ENCODE assay signal across 35 cellular contexts in the genomic region with DNA sequence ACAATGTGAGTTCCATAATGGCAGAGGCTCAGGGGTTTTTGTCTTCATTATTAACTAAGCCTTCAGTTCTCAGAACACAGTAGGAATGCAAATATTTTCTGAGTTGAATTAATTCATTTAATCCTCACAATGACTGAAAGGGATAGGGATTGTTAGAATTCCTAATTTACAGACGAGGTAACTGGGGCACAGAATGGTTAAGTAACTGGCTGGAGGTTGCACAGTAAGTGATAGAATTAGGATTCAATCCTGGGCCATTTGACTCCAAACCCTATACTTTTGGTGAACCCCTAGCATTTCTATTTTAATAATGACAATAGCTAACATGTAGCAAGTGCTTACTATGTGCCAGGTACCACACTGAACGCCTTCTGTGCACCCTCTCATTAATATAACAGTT.
"Had no signal": no experiment of that assay in that cellular context is flagged by ENCODE, and none has a peak within 500 bp of the region (broad histone marks: within the 10 kb centered on the region; RNA-seq: fewer than 3 reads in every experiment).

No MANE protein-coding gene starts in this region.

- H3K4me3 ChIP-seq: ascending aorta, cardiac muscle cell had no signal

- H3K36me3 ChIP-seq: ascending aorta, cardiac muscle cell had no signal

- H3K27me3 ChIP-seq: ascending aorta, cardiac muscle cell had no signal

- FAIRE-seq: bronchial epithelial cell, TTC549 had no signal

- H3K27ac ChIP-seq: ascending aorta, cardiac muscle cell, VCaP had no signal

- H3K9me3 Mint-ChIP-seq: activated CD4-positive, alpha-beta memory T cell treated with anti-CD3 and anti-CD28 coated beads, Interleukin-2, amount 10 ng/mL, durations not matched to agents 7 days and 5 days; activated CD4-positive, alpha-beta T cell treated with anti-CD3 and anti-CD28 coated beads, Interleukin-2, amount 10 ng/mL, durations not matched to agents 7 days and 5 days; activated naive CD4-positive, alpha-beta T cell treated with anti-CD3 and anti-CD28 coated beads, Interleukin-2, amount 10 ng/mL, durations not matched to agents 7 days and 5 days; activated naive CD4-positive, alpha-beta T cell treated with anti-CD3 and anti-CD28 coated beads, Interleukin-2, amount 50 U/mL, for 24 hours; activated naive CD8-positive, alpha-beta T cell treated with anti-CD3 and anti-CD28 coated beads, Interleukin-2, amount 10 ng/mL, durations not matched to agents 7 days and 5 days; activated naive CD8-positive, alpha-beta T cell treated with anti-CD3 and anti-CD28 coated beads, Interleukin-2, amount 50 U/mL, for 24 hours; activated T-cell treated with anti-CD3 and anti-CD28 coated beads, Interleukin-2, amount 50 U/mL, for 24 hours; activated T-helper 2 cell treated with anti-CD3 and anti-CD28 coated beads, Interferon-gamma antibody, Interleukin-2, Interleukin-4, amounts not matched to agents 10 μg/mL and 5 μg/mL and 100 μg/mL, durations not matched to agents 14 hours and 24 hours and 36 hours; brain; central memory CD8-positive, alpha-beta T cell had no signal

- H3K27me3 Mint-ChIP-seq: activated CD8-positive, alpha-beta memory T cell treated with anti-CD3 and anti-CD28 coated beads, Interleukin-2, amount 10 ng/mL, durations not matched to agents 7 days and 5 days; activated naive CD4-positive, alpha-beta T cell treated with anti-CD3 and anti-CD28 coated beads, Interleukin-2, amount 50 U/mL, for 24 hours; activated naive CD8-positive, alpha-beta T cell; activated T-cell treated with anti-CD3 and anti-CD28 coated beads, Interleukin-2, amount 50 U/mL, for 24 hours; brain; central memory CD8-positive, alpha-beta T cell; T-helper 17 cell had no signal

- ATAC-seq: activated CD4-positive, alpha-beta T cell treated with anti-CD3 and anti-CD28 coated beads for 36 hours; activated CD4-positive, CD25-positive, alpha-beta regulatory T cell treated with anti-CD3 and anti-CD28 coated beads, Interleukin-2, amount 50 U/mL, for 24 hours; activated CD8-positive, alpha-beta memory T cell treated with anti-CD3 and anti-CD28 coated beads, Interleukin-2, amount 10 ng/mL, durations not matched to agents 7 days and 5 days; activated CD8-positive, alpha-beta T cell treated with anti-CD3 and anti-CD28 coated beads, Interleukin-2, amount 10 ng/mL, durations not matched to agents 7 days and 5 days; activated naive CD8-positive, alpha-beta T cell treated with anti-CD3 and anti-CD28 coated beads, Interleukin-2, amount 50 U/mL, for 24 hours; T-helper 17 cell had no signal

- H3K4me3 Mint-ChIP-seq: activated CD4-positive, alpha-beta memory T cell treated with anti-CD3 and anti-CD28 coated beads, Interleukin-2, amount 10 ng/mL, durations not matched to agents 7 days and 5 days; activated CD4-positive, alpha-beta T cell treated with anti-CD3 and anti-CD28 coated beads for 36 hours; activated CD4-positive, alpha-beta T cell treated with anti-CD3 and anti-CD28 coated beads, Interleukin-2, amount 10 ng/mL, durations not matched to agents 7 days and 5 days; activated CD8-positive, alpha-beta memory T cell treated with anti-CD3 and anti-CD28 coated beads, Interleukin-2, amount 10 ng/mL, durations not matched to agents 7 days and 5 days; activated CD8-positive, alpha-beta T cell treated with anti-CD3 and anti-CD28 coated beads, Interleukin-2, amount 10 ng/mL, durations not matched to agents 7 days and 5 days; activated naive CD4-positive, alpha-beta T cell treated with anti-CD3 and anti-CD28 coated beads, Interleukin-2, amount 10 ng/mL, durations not matched to agents 7 days and 5 days; activated naive CD4-positive, alpha-beta T cell treated with anti-CD3 and anti-CD28 coated beads, Interleukin-2, amount 50 U/mL, for 24 hours; activated naive CD8-positive, alpha-beta T cell; activated naive CD8-positive, alpha-beta T cell treated with anti-CD3 and anti-CD28 coated beads, Interleukin-2, amount 10 ng/mL, durations not matched to agents 7 days and 5 days; activated naive CD8-positive, alpha-beta T cell treated with anti-CD3 and anti-CD28 coated beads, Interleukin-2, amount 50 U/mL, for 24 hours; activated T-cell treated with anti-CD3 and anti-CD28 coated beads, Interleukin-2, amount 50 U/mL, for 24 hours; central memory CD8-positive, alpha-beta T cell; T-helper 17 cell had no signal

- H3K4me1 Mint-ChIP-seq: activated naive CD4-positive, alpha-beta T cell treated with anti-CD3 and anti-CD28 coated beads, Interleukin-2, amount 10 ng/mL, durations not matched to agents 7 days and 5 days; activated naive CD4-positive, alpha-beta T cell treated with anti-CD3 and anti-CD28 coated beads, Interleukin-2, amount 50 U/mL, for 24 hours; central memory CD8-positive, alpha-beta T cell; T-helper 17 cell had no signal

- H3K4me1 ChIP-seq: ascending aorta had no signal

- H3K27ac Mint-ChIP-seq: activated CD4-positive, alpha-beta memory T cell treated with anti-CD3 and anti-CD28 coated beads, Interleukin-2, amount 10 ng/mL, durations not matched to agents 7 days and 5 days; activated CD4-positive, alpha-beta T cell treated with anti-CD3 and anti-CD28 coated beads for 36 hours; activated CD4-positive, alpha-beta T cell treated with anti-CD3 and anti-CD28 coated beads, Interleukin-2, amount 10 ng/mL, durations not matched to agents 7 days and 5 days; activated CD8-positive, alpha-beta memory T cell treated with anti-CD3 and anti-CD28 coated beads, Interleukin-2, amount 10 ng/mL, durations not matched to agents 7 days and 5 days; activated CD8-positive, alpha-beta T cell treated with anti-CD3 and anti-CD28 coated beads, Interleukin-2, amount 10 ng/mL, durations not matched to agents 7 days and 5 days; activated naive CD4-positive, alpha-beta T cell treated with anti-CD3 and anti-CD28 coated beads, Interleukin-2, amount 10 ng/mL, durations not matched to agents 7 days and 5 days; activated naive CD4-positive, alpha-beta T cell treated with anti-CD3 and anti-CD28 coated beads, Interleukin-2, amount 50 U/mL, for 24 hours; activated naive CD8-positive, alpha-beta T cell; activated naive CD8-positive, alpha-beta T cell treated with anti-CD3 and anti-CD28 coated beads, Interleukin-2, amount 10 ng/mL, durations not matched to agents 7 days and 5 days; activated naive CD8-positive, alpha-beta T cell treated with anti-CD3 and anti-CD28 coated beads, Interleukin-2, amount 50 U/mL, for 24 hours; activated T-cell treated with anti-CD3 and anti-CD28 coated beads, Interleukin-2, amount 50 U/mL, for 24 hours; activated T-helper 2 cell treated with anti-CD3 and anti-CD28 coated beads, Interferon-gamma antibody, Interleukin-2, Interleukin-4, amounts not matched to agents 10 μg/mL and 5 μg/mL and 100 μg/mL, durations not matched to agents 14 hours and 24 hours and 36 hours had no signal

- DNase-seq: activated CD4-positive, alpha-beta memory T cell treated with anti-CD3 and anti-CD28 coated beads, Interleukin-2, amount 10 ng/mL, durations not matched to agents 7 days and 5 days; activated CD4-positive, alpha-beta T cell treated with anti-CD3 and anti-CD28 coated beads for 1 hour; activated CD4-positive, alpha-beta T cell treated with anti-CD3 and anti-CD28 coated beads for 36 hours; activated CD4-positive, alpha-beta T cell treated with anti-CD3 and anti-CD28 coated beads for 48 hours; activated CD4-positive, alpha-beta T cell treated with anti-CD3 and anti-CD28 coated beads, Interleukin-2, amount 10 ng/mL, durations not matched to agents 7 days and 5 days; activated CD4-positive, alpha-beta T cell treated with anti-CD3 and anti-CD28 coated beads, Interleukin-2, amount 50 U/mL, for 48 hours; activated CD4-positive, CD25-positive, alpha-beta regulatory T cell; activated CD8-positive, alpha-beta memory T cell treated with anti-CD3 and anti-CD28 coated beads for 24 hours; activated CD8-positive, alpha-beta memory T cell treated with anti-CD3 and anti-CD28 coated beads, Interleukin-2, amount 10 ng/mL, durations not matched to agents 7 days and 5 days; activated CD8-positive, alpha-beta memory T cell treated with anti-CD3 and anti-CD28 coated beads, Interleukin-2, amount 50 U/mL, for 48 hours; activated CD8-positive, alpha-beta T cell treated with anti-CD3 and anti-CD28 coated beads, Interleukin-2, amount 10 ng/mL, durations not matched to agents 7 days and 5 days; activated effector memory CD4-positive, alpha-beta T cell treated with Interleukin-2 at 50 U/mL for 16 hours; activated gamma-delta T cell; activated naive CD4-positive, alpha-beta T cell treated with anti-CD3 and anti-CD28 coated beads, Interleukin-2, amount 10 ng/mL, durations not matched to agents 7 days and 5 days; activated naive CD4-positive, alpha-beta T cell treated with Interleukin-2 at 50 U/mL for 16 hours; activated naive CD8-positive, alpha-beta T cell treated with anti-CD3 and anti-CD28 coated beads, Interleukin-2, amount 10 ng/mL, durations not matched to agents 7 days and 5 days; activated naive CD8-positive, alpha-beta T cell treated with anti-CD3 and anti-CD28 coated beads, Interleukin-2, amount 50 U/mL, for 24 hours; activated T-cell treated with anti-CD3 and anti-CD28 coated beads, Interleukin-2, amount 50 U/mL, for 24 hours; activated T-cell treated with anti-CD3 and anti-CD28 coated beads, Interleukin-2, amount 50 U/mL, for 48 hours; amygdala; anterior cingulate cortex; caudate nucleus; cerebellar nuclear complex; T-helper 17 cell had no signal

- H3K9me3 ChIP-seq: ascending aorta had no signal

- H3K36me3 Mint-ChIP-seq: activated CD8-positive, alpha-beta memory T cell treated with anti-CD3 and anti-CD28 coated beads, Interleukin-2, amount 10 ng/mL, durations not matched to agents 7 days and 5 days; activated naive CD4-positive, alpha-beta T cell treated with anti-CD3 and anti-CD28 coated beads, Interleukin-2, amount 10 ng/mL, durations not matched to agents 7 days and 5 days; activated naive CD4-positive, alpha-beta T cell treated with anti-CD3 and anti-CD28 coated beads, Interleukin-2, amount 50 U/mL, for 24 hours; activated naive CD8-positive, alpha-beta T cell; activated naive CD8-positive, alpha-beta T cell treated with anti-CD3 and anti-CD28 coated beads, Interleukin-2, amount 10 ng/mL, durations not matched to agents 7 days and 5 days; brain had no signal
